ENCODE assay signal across 8 cellular contexts in genomic region chr5:154829589-154830218, GRCh38. TPM values are rescaled to one million over a fixed set of nuclear protein-coding genes. Genes with fewer than 3 reads are reported as not detected.
DNase-seq lines count a peak whose midpoint lies in the region; ATAC-seq and TF ChIP-seq lines count a peak whose summit lies in the region.

No MANE protein-coding gene starts in this region.

- intact Hi-C loops in left lung (cut with DNase I): no loop called here

- H3K9me3 ChIP-seq in left lung: no peaks in the 10 kb centered on the region

- H3K27ac ChIP-seq in C4-2B: peak overlapping the region; percentile 13
- H3K27ac ChIP-seq in left lung: peak overlapping the region; percentile 38 to 48

- no peak overlapping the region for H3K4me3 ChIP-seq in left lung

- no peak for TF ChIP-seq CTCF in C4-2B (conservative IDR thresholded peaks at IDR 0.05)
- TF ChIP-seq CTCF in left lung (IDR thresholded peaks at IDR 0.05): no peak

- DNase-seq in NCI-H2029 (lab: John Stamatoyannopoulos, UW): peak; percentile 93
- DNase-seq in activated T-cell treated with anti-CD3 and anti-CD28 coated beads, Interleukin-2, amount 50 U/mL, for 48 hours: peak; percentile 49 to 57
- DNase-seq in left lung: peak in 1 of 2 donors; percentile 76
- no peak for DNase-seq in GM19240 (ENCODE audit: insufficient read length, low spot score)
- no peak for DNase-seq in activated gamma-delta T cell treated with Interleukin-2 at 50 U/mL for 16 hours

- H3K36me3 ChIP-seq in left lung: peaks cover 0 to 11% of the 10 kb centered on the region in 2 donors

- H3K4me1 ChIP-seq in left lung: peaks cover 9 to 11% of the 10 kb centered on the region in 2 donors

- peak; percentile 79 for ATAC-seq in left lung
- ATAC-seq in HG03571 (IDR thresholded peaks at IDR 0.05; ENCODE audit: unreplicated experiment): no peak
- no peak for ATAC-seq in HG03196 (IDR thresholded peaks at IDR 0.05; ENCODE audit: unreplicated experiment)

- H3K27me3 ChIP-seq in left lung: no peaks in the 10 kb centered on the region

RNA-seq across cellular contexts. Expression of gene FAXDC2, which starts 20.7 kb away (rescaled TPM):
- total RNA-seq in left lung: 10 to 100 TPM; 17.9 to 41.9 TPM

RNA-seq across cellular contexts. Expression of gene CNOT8, which starts 28.7 kb away (rescaled TPM):
- 10 to 100 TPM; 65.8 to 75.9 TPM for total RNA-seq in left lung

Comparison
In these comparisons a context has a peak if more than half of its experiments do, and no peak if none do; other contexts are left out.
1. DNase-seq: peak in NCI-H2029 (single experiment) and activated T-cell treated with anti-CD3 and anti-CD28 coated beads, Interleukin-2, amount 50 U/mL, for 48 hours (2 of 2); none in GM19240 (single experiment) and activated gamma-delta T cell treated with Interleukin-2 at 50 U/mL for 16 hours (single experiment).